26 cellular contexts compared by ENCODE assay signal in the genomic region with DNA sequence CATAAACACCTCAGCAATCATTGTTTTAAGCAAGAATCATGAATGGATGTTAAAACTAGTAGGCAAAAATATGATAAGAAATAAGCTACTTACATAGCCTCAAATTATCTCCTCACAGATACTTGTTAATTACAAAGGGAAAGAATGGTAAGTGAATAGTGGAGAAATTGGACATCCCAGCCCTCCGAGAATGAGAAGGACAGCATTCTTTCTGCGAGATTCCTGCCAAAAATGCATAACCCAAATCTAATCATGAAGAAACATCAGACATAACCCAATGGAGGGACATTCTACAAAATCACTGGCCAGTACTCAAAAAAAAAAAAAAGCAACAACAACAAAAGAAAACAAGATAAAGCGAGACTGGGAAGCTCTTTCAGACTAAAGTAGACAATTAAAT.
"Had no signal": no experiment of that assay in that cellular context is flagged by ENCODE, and none has a peak within 500 bp of the region (broad histone marks: within the 10 kb centered on the region; RNA-seq: fewer than 3 reads in every experiment).

No MANE protein-coding gene starts in this region.

- DNase-seq: activated CD4-positive, alpha-beta memory T cell treated with anti-CD3 and anti-CD28 coated beads for 36 hours; activated CD4-positive, alpha-beta T cell treated with anti-CD3 and anti-CD28 coated beads, Interleukin-2, amount 10 ng/mL, durations not matched to agents 24 days and 14 days; activated CD4-positive, CD25-positive, alpha-beta regulatory T cell treated with anti-CD3 and anti-CD28 coated beads, Interleukin-2, amount 50 U/mL, for 72 hours; activated CD8-positive, alpha-beta memory T cell treated with anti-CD3 and anti-CD28 coated beads, Interleukin-2, amount 50 U/mL, for 4 hours; activated effector memory CD4-positive, alpha-beta T cell treated with anti-CD3 and anti-CD28 coated beads, Interleukin-2, amount 50 U/mL, for 16 hours; activated naive CD4-positive, alpha-beta T cell treated with anti-CD3 and anti-CD28 coated beads for 36 hours; activated naive CD8-positive, alpha-beta T cell treated with anti-CD3 and anti-CD28 coated beads for 36 hours; activated T-cell treated with anti-CD3 and anti-CD28 coated beads, Interleukin-2, amount 50 U/mL, for 1 hour; central memory CD4-positive, alpha-beta T cell; dermis blood vessel endothelial cell; effector CD4-positive, alpha-beta T cell; islet precursor cell; left ventricle myocardium inferior; mucosa of descending colon; stimulated activated naive CD4-positive, alpha-beta T cell; T-helper 2 cell had no signal

- H3K4me3 ChIP-seq: ascending aorta, breast epithelium, esophagus muscularis mucosa, gastroesophageal sphincter, hepatocyte, left ventricle myocardium inferior, lung, mucosa of descending colon, right atrium auricular region, spleen, vagina had no signal

- ATAC-seq: gastroesophageal sphincter; mucosa of descending colon; natural killer cell treated with Interleukin-12 subunit alpha and Interleukin-12 subunit beta and Interleukin-15 and Interleukin-18, amount 100 ng/mL, for 72 hours had no signal
